ENCODE assay signal across 8 cellular contexts in genomic region chr7:151838861-151839381, GRCh38. TPM values are rescaled to one million over a fixed set of nuclear protein-coding genes. Genes with fewer than 3 reads are reported as not detected.
DNase-seq lines count a peak whose midpoint lies in the region; ATAC-seq and TF ChIP-seq lines count a peak whose summit lies in the region.

No MANE protein-coding gene starts in this region.

- peak overlapping the region; percentile 91 for H3K27ac Mint-ChIP-seq in activated CD4-positive, alpha-beta T cell treated with anti-CD3 and anti-CD28 coated beads, Interleukin-2, amount 10 ng/mL, durations not matched to agents 7 days and 5 days
- H3K27ac Mint-ChIP-seq in Calu3 (ENCODE audit: unreplicated experiment) = no peak overlapping the region

- POLR2A ChIA-PET in activated CD4-positive, alpha-beta T cell treated with anti-CD3 and anti-CD28 coated beads, Interleukin-2, amount 10 ng/mL, durations not matched to agents 7 days and 5 days (lab: Charles Lee) = no interaction called here

- H3K36me3 Mint-ChIP-seq in activated CD4-positive, alpha-beta T cell treated with anti-CD3 and anti-CD28 coated beads, Interleukin-2, amount 10 ng/mL, durations not matched to agents 7 days and 5 days (ENCODE audit: low read depth) = no peaks in the 10 kb centered on the region
- H3K36me3 Mint-ChIP-seq in Calu3 (ENCODE audit: insufficient read depth, unreplicated experiment) = no peaks in the 10 kb centered on the region

- H3K4me3 Mint-ChIP-seq in activated CD4-positive, alpha-beta T cell treated with anti-CD3 and anti-CD28 coated beads, Interleukin-2, amount 10 ng/mL, durations not matched to agents 7 days and 5 days = peak overlapping the region; percentile 55
- H3K4me3 Mint-ChIP-seq in Calu3 (ENCODE audit: low read depth, unreplicated experiment) = no peak overlapping the region

- H3K27me3 Mint-ChIP-seq in activated CD4-positive, alpha-beta T cell treated with anti-CD3 and anti-CD28 coated beads, Interleukin-2, amount 10 ng/mL, durations not matched to agents 7 days and 5 days = no peaks in the 10 kb centered on the region
- H3K27me3 Mint-ChIP-seq in Calu3 (ENCODE audit: unreplicated experiment) = no peaks in the 10 kb centered on the region

- no peaks in the 10 kb centered on the region for H3K9me3 Mint-ChIP-seq in activated CD4-positive, alpha-beta T cell treated with anti-CD3 and anti-CD28 coated beads, Interleukin-2, amount 10 ng/mL, durations not matched to agents 7 days and 5 days
- no peaks in the 10 kb centered on the region for H3K9me3 Mint-ChIP-seq in Calu3 (ENCODE audit: low read depth, unreplicated experiment)

- H3K4me1 Mint-ChIP-seq in activated CD4-positive, alpha-beta T cell treated with anti-CD3 and anti-CD28 coated beads, Interleukin-2, amount 10 ng/mL, durations not matched to agents 7 days and 5 days = peaks cover 38% of the 10 kb centered on the region
- peaks cover 3% of the 10 kb centered on the region for H3K4me1 Mint-ChIP-seq in Calu3 (ENCODE audit: low read depth, unreplicated experiment)

- no TSS peak for BruUV-seq in Calu3 (replicated peaks; lab: Mats Ljungman, UMichigan)

- intact Hi-C loops in Calu3 (cut with micrococcal nuclease; ENCODE audit: unreplicated experiment) = no loop called here

- DNase-seq in activated CD4-positive, alpha-beta T cell treated with anti-CD3 and anti-CD28 coated beads, Interleukin-2, amount 10 ng/mL, durations not matched to agents 7 days and 5 days = peak; percentile 72
- no peak for DNase-seq in left lobe of liver (ENCODE audit: low spot score)
- DNase-seq in Calu3 = no peak
- no peak for DNase-seq in cerebellum (ENCODE audit: low spot score)
- no peak for DNase-seq in DMS114 treated with DMSO at 0.1 percent for 48 hours (lab: John Stamatoyannopoulos, UW; ENCODE audit: unreplicated experiment)
- DNase-seq in GM03348 (ENCODE audit: low spot score) = no peak

- no peak for TF ChIP-seq CTCF in Calu3 (IDR thresholded peaks at IDR 0.05; ENCODE audit: unreplicated experiment)

- CTCF ChIA-PET in activated CD4-positive, alpha-beta T cell treated with anti-CD3 and anti-CD28 coated beads, Interleukin-2, amount 10 ng/mL, durations not matched to agents 7 days and 5 days (lab: Charles Lee) = interaction anchor here (0.6 to 2.1 kb wide), 5 partner anchors 13 to 371 kb away, joined by 3 to 7 read pairs (median 4); no protein-coding TSS in a partner anchor
- CTCF ChIA-PET in Calu3 (lab: Charles Lee) = interaction anchor here (0.6 to 0.7 kb wide), 4 partner anchors 16 to 898 kb away, joined by 3 to 6 read pairs (median 4); no protein-coding TSS in a partner anchor

- ATAC-seq in GM19025 (IDR thresholded peaks at IDR 0.05; ENCODE audit: low read depth, unreplicated experiment) (peak; percentile 56), HG03159 (IDR thresholded peaks at IDR 0.05; ENCODE audit: unreplicated experiment) (peak; percentile 65), left lobe of liver (peak; percentile 21)

RNA-seq across cellular contexts. Expression of gene PRKAG2, which starts 38.0 kb away (rescaled TPM):
- 10 to 100 TPM; 27.5 to 32.3 TPM for total RNA-seq in activated CD4-positive, alpha-beta T cell treated with anti-CD3 and anti-CD28 coated beads, Interleukin-2, amount 10 ng/mL, durations not matched to agents 7 days and 5 days
- total RNA-seq in left lobe of liver (43.4 TPM), Calu3 (2022) (22.4 and 22.6 TPM in 2 replicates), cerebellum (29.1 TPM)
